17 cellular contexts compared by ENCODE assay signal in genomic region chr10:131737543-131738395, GRCh38.
A peak's percentile ranks its signal among the peaks of the same experiment; 100 is the strongest.
DNase-seq lines count a peak whose midpoint lies in the region; ATAC-seq, FAIRE-seq and TF ChIP-seq lines count a peak whose summit lies in the region.
"Had no signal": no experiment of that assay in that cellular context is flagged by ENCODE, and none has a peak within 500 bp of the region (broad histone marks: within the 10 kb centered on the region; RNA-seq: fewer than 3 reads in every experiment).

No MANE protein-coding gene starts in this region.

- BruUV-seq in HepG2 (replicated peaks; lab: Mats Ljungman, UMichigan): no TSS peak

- no peak for FAIRE-seq in HepG2 (lab: Jason Lieb, UNC)

- POLR2A ChIA-PET in HepG2 (lab: Yijun Ruan, JAX): no interaction called here

- TF ChIP-seq EP300 in HepG2 (IDR thresholded peaks at IDR 0.05; ENCODE audit: low read depth in 2 of 2, low read length in 2 of 2) (no peak), HepG2 (CRISPR knock-in tag; IDR thresholded peaks at IDR 0.05; ENCODE audit: borderline replicate concordance) (no peak)

- TF ChIP-seq RAD21 in HepG2 (CRISPR knock-in tag; IDR thresholded peaks at IDR 0.05): no peak

- in situ Hi-C loops in HepG2 (cut with HindIII; ENCODE audit: extremely low pct_ligation_motif_present, low pct_unique_long_range_greater_than_20kb): no loop called here

- DNase-seq in right lobe of liver (peak in 2 of 3 donors; percentile 30 to 39), HepG2 (ENCODE audit: low spot score) (no peak), colonic mucosa (peak; percentile 7), mesenteric fat pad (ENCODE audit: low spot score) (peak; percentile 78), type B pancreatic cell (ENCODE audit: extremely low spot score, unreplicated experiment) (peak; percentile 57), HFFc6 (no peak)
- DNase-seq: KBM-7, NCI-H1436, NCI-H2029 treated with DMSO at 0.1 percent for 48 hours, NCI-H510A treated with DMSO at 0.1 percent for 48 hours, NCI-H82, PC-3, SJCRH30 had no signal

- WGBS in right lobe of liver (ENCODE audit: insufficient coverage, low coverage, low lambda C conversion rate, missing lambda C conversion rate): 61% methylated on average over 8 of the region's 18 CpGs
- 25% methylated on average over 6 of the region's 18 CpGs for WGBS in HepG2 (ENCODE audit: low lambda C conversion rate)

- CTCF ChIA-PET in HepG2 (lab: Yijun Ruan, JAX; ENCODE audit: low intra/inter-chr PET ratio, low total read pairs): no interaction called here

- H3K27ac Mint-ChIP-seq in type B pancreatic cell (no peak overlapping the region), HFFc6 (no peak overlapping the region)

- no peaks in the 10 kb centered on the region for H3K36me3 ChIP-seq in right lobe of liver
- H3K36me3 ChIP-seq in HepG2 (replicated peaks in 1 of 2; ENCODE audit: control insufficient read depth in 1 of 2, insufficient read depth in 2 of 2, low read length in 2 of 2): no peaks in the 10 kb centered on the region
- no peaks in the 10 kb centered on the region for H3K36me3 ChIP-seq in colonic mucosa
- H3K36me3 ChIP-seq: HAP-1, SJCRH30 had no signal

- ATAC-seq in right lobe of liver (no peak), HepG2 (no peak), GM21367 (IDR thresholded peaks at IDR 0.05; ENCODE audit: unreplicated experiment) (no peak), HG03196 (IDR thresholded peaks at IDR 0.05; ENCODE audit: unreplicated experiment) (no peak)
- ATAC-seq: PC-3 had no signal

- no peaks in the 10 kb centered on the region for H4K20me1 ChIP-seq in HepG2 (ENCODE audit: insufficient read depth, low read length)

- no peak overlapping the region for H3K9ac ChIP-seq in HepG2 (ENCODE audit: insufficient read depth, low read depth, low read length)
- no peak overlapping the region for H3K9ac ChIP-seq in colonic mucosa (ENCODE audit: low read depth in 2 of 2, low read length in 2 of 2)

- no peak overlapping the region for H3K4me3 Mint-ChIP-seq in type B pancreatic cell
- no peak overlapping the region for H3K4me3 Mint-ChIP-seq in HFFc6

- TF ChIP-seq CTCF in right lobe of liver (IDR thresholded peaks at IDR 0.05) (no peak), HepG2 (CRISPR knock-in tag; IDR thresholded peaks at IDR 0.05) (no peak), colonic mucosa (IDR thresholded peaks at IDR 0.05) (no peak), type B pancreatic cell (conservative IDR thresholded peaks at IDR 0.05) (no peak), HFFc6 (IDR thresholded peaks at IDR 0.05) (no peak)

- H3K4me2 ChIP-seq in HepG2 (ENCODE audit: low read depth, low read length): no peak overlapping the region

- no peaks in the 10 kb centered on the region for H3K9me3 ChIP-seq in right lobe of liver
- peaks cover under 1% of the 10 kb centered on the region; the same call in 1 of the 2 replicates for H3K9me3 ChIP-seq in HepG2 (ENCODE audit: low read length)
- H3K9me3 ChIP-seq in colonic mucosa: no peaks in the 10 kb centered on the region
- H3K9me3 ChIP-seq: HAP-1, SJCRH30 had no signal

- no peaks in the 10 kb centered on the region for H3K36me3 Mint-ChIP-seq in type B pancreatic cell
- H3K36me3 Mint-ChIP-seq in HFFc6 (ENCODE audit: low read depth): no peaks in the 10 kb centered on the region

- no peaks in the 10 kb centered on the region for H3K4me1 Mint-ChIP-seq in type B pancreatic cell (ENCODE audit: unreplicated experiment)
- H3K4me1 Mint-ChIP-seq in HFFc6 (ENCODE audit: low read depth): no peaks in the 10 kb centered on the region

- H3K4me1 ChIP-seq in right lobe of liver (no peaks in the 10 kb centered on the region), HepG2 (ENCODE audit: insufficient read depth, low read length) (no peaks in the 10 kb centered on the region), colonic mucosa (no peaks in the 10 kb centered on the region)
- H3K4me1 ChIP-seq: HAP-1, SJCRH30 had no signal

- no peak overlapping the region for H3K27ac ChIP-seq in right lobe of liver
- no peak overlapping the region for H3K27ac ChIP-seq in HepG2 (ENCODE audit: extremely low read length, insufficient read depth, low read length)
- no peak overlapping the region for H3K27ac ChIP-seq in colonic mucosa
- H3K27ac ChIP-seq: C4-2B, SJCRH30 had no signal

- no peak overlapping the region for H2AFZ ChIP-seq in HepG2 (ENCODE audit: low read length)

- H3K27me3 ChIP-seq in right lobe of liver (no peaks in the 10 kb centered on the region), HepG2 (ENCODE audit: control insufficient read depth in 1 of 2, insufficient read depth in 2 of 2, low read length in 2 of 2) (no peaks in the 10 kb centered on the region), colonic mucosa (no peaks in the 10 kb centered on the region)
- H3K27me3 ChIP-seq: SJCRH30 had no signal

- H3K79me2 ChIP-seq in HepG2 (ENCODE audit: insufficient read depth, low read length): no peaks in the 10 kb centered on the region

- H3K27me3 Mint-ChIP-seq in type B pancreatic cell: peaks cover 4% of the 10 kb centered on the region
- no peaks in the 10 kb centered on the region for H3K27me3 Mint-ChIP-seq in HFFc6 (ENCODE audit: insufficient read depth)

- TF ChIP-seq POLR2A in right lobe of liver (IDR thresholded peaks at IDR 0.05) (no peak), HepG2 (IDR thresholded peaks at IDR 0.05; ENCODE audit: insufficient read depth in 1 of 2, low read depth in 2 of 2, low read length in 2 of 2) (no peak)

- H3K4me3 ChIP-seq in right lobe of liver (no peak overlapping the region), HepG2 (replicated peaks in 1 of 3; ENCODE audit: insufficient read depth in 1 of 3, low read depth in 2 of 3, low read length in 3 of 3) (no peak overlapping the region), colonic mucosa (no peak overlapping the region)
- H3K4me3 ChIP-seq: HAP-1, SJCRH30 had no signal

- H3K9me3 Mint-ChIP-seq in type B pancreatic cell (peaks cover 14% of the 10 kb centered on the region), HFFc6 (peaks cover 38% of the 10 kb centered on the region)

- intact Hi-C loops in right lobe of liver (cut with DNase I): no loop called here
- intact Hi-C loops in HepG2 (cut with micrococcal nuclease; ENCODE audit: unreplicated experiment): no loop called here
- intact Hi-C loops in colonic mucosa (cut with DNase I): no loop called here

TF ChIP-seq in HepG2, 621 proteins besides CTCF, POLR2A, EP300 and RAD21 (continues in another document):
- TF ChIP-seq ZNF407 (CRISPR knock-in tag; IDR thresholded peaks at IDR 0.05; ENCODE audit: not compliant biosample characterization) (no peak), ZFP62 (CRISPR knock-in tag; IDR thresholded peaks at IDR 0.05) (no peak), TGIF2 (CRISPR knock-in tag; IDR thresholded peaks at IDR 0.05) (no peak)

Comparison
In these comparisons a context has a peak if more than half of its experiments do, and no peak if none do; other contexts are left out.
1. DNase-seq: peak in right lobe of liver (2 of 3), colonic mucosa (single experiment), mesenteric fat pad (single experiment) and type B pancreatic cell (single experiment); none in HepG2 (single experiment) and HFFc6 (single experiment).